1 cellular context compared by ENCODE assay signal in genomic region chr3:134373942-134374790, GRCh38.
A peak's percentile ranks its signal among the peaks of the same experiment; 100 is the strongest.
TF ChIP-seq lines count a peak whose summit lies in the region.

Gene AMOTL2 (minus strand): TSS chr3:134374447. CDS start chr3:134371433, 3,014 bp downstream.

TF ChIP-seq in WTC11, 78 proteins besides CTCF, POLR2A, EP300 and RAD21 (continued from another document and continues in another):
- TF ChIP-seq AR (CRISPR knock-in tag; IDR thresholded peaks at IDR 0.05) = 0 out of 2 replicates have a peak, but pooled peaks have one; percentile 13
- no peak for TF ChIP-seq ATF3 (CRISPR knock-in tag; conservative IDR thresholded peaks at IDR 0.05)
- TF ChIP-seq ZNF138 (CRISPR knock-in tag; conservative IDR thresholded peaks at IDR 0.05) = no peak; the same call in 1 of the 2 replicates
- no peak for TF ChIP-seq HMGA2 (CRISPR knock-in tag; IDR thresholded peaks at IDR 0.05)
- no peak for TF ChIP-seq AFF4 (CRISPR knock-in tag; IDR thresholded peaks at IDR 0.05; ENCODE audit: borderline replicate concordance)
- TF ChIP-seq NR3C1 (CRISPR knock-in tag; conservative IDR thresholded peaks at IDR 0.05; ENCODE audit: low read depth) = 0 out of 2 replicates have a peak, but pooled peaks have one; percentile 50
- TF ChIP-seq ZNF317 (CRISPR knock-in tag; IDR thresholded peaks at IDR 0.05; ENCODE audit: borderline replicate concordance, low read depth) = no peak; the same call in 1 of the 2 replicates
- no peak for TF ChIP-seq ATF2 (CRISPR knock-in tag; IDR thresholded peaks at IDR 0.05; ENCODE audit: borderline replicate concordance, low read depth)
- peak; percentile 80 for TF ChIP-seq NFATC4 (CRISPR knock-in tag; IDR thresholded peaks at IDR 0.05)
- TF ChIP-seq JUN (CRISPR knock-in tag; IDR thresholded peaks at IDR 0.05) = peak; percentile 88; the same call in 1 of the 2 replicates
- no peak for TF ChIP-seq SOX15 (CRISPR knock-in tag; IDR thresholded peaks at IDR 0.05)
- TF ChIP-seq ZNF263 (CRISPR knock-in tag; IDR thresholded peaks at IDR 0.05; ENCODE audit: low read depth) = no peak
- no peak for TF ChIP-seq ZNF423 (CRISPR knock-in tag; IDR thresholded peaks at IDR 0.05)
- TF ChIP-seq RORB (CRISPR knock-in tag; IDR thresholded peaks at IDR 0.05) = no peak
- no peak for TF ChIP-seq CREM (CRISPR knock-in tag; IDR thresholded peaks at IDR 0.05)
- TF ChIP-seq SMAD4 (CRISPR knock-in tag; IDR thresholded peaks at IDR 0.05) = 0 out of 2 replicates have a peak, but pooled peaks have one; percentile 69
- TF ChIP-seq PREB (CRISPR knock-in tag; IDR thresholded peaks at IDR 0.05; ENCODE audit: borderline replicate concordance) = no peak
- peak; percentile 87; the same call in 1 of the 2 replicates for TF ChIP-seq ZNF416 (CRISPR knock-in tag; IDR thresholded peaks at IDR 0.05)
- no peak for TF ChIP-seq ATF1 (CRISPR knock-in tag; IDR thresholded peaks at IDR 0.05)
- no peak for TF ChIP-seq CREB1 (CRISPR knock-in tag; IDR thresholded peaks at IDR 0.05)
- TF ChIP-seq FOXP4 (CRISPR knock-in tag; IDR thresholded peaks at IDR 0.05) = peak; percentile 83; the same call in 1 of the 2 replicates
- no peak for TF ChIP-seq ZSCAN18 (CRISPR knock-in tag; IDR thresholded peaks at IDR 0.05)
- TF ChIP-seq RELA (CRISPR knock-in tag; IDR thresholded peaks at IDR 0.05; ENCODE audit: borderline replicate concordance) = no peak
- peak; percentile 51; the same call in 1 of the 2 replicates for TF ChIP-seq ZBTB21 (CRISPR knock-in tag; IDR thresholded peaks at IDR 0.05; ENCODE audit: borderline replicate concordance)
- no peak for TF ChIP-seq OVOL2 (CRISPR knock-in tag; IDR thresholded peaks at IDR 0.05; ENCODE audit: borderline replicate concordance)
- no peak; the same call in 1 of the 2 replicates for TF ChIP-seq USF2 (CRISPR knock-in tag; IDR thresholded peaks at IDR 0.05)
- TF ChIP-seq USF1 (CRISPR knock-in tag; IDR thresholded peaks at IDR 0.05) = no peak; the same call in 1 of the 2 replicates
- peak; percentile 99 for TF ChIP-seq TEAD4 (CRISPR knock-in tag; IDR thresholded peaks at IDR 0.05)
- no peak for TF ChIP-seq CDX4 (CRISPR knock-in tag; IDR thresholded peaks at IDR 0.05; ENCODE audit: borderline replicate concordance)
- no peak for TF ChIP-seq ELF4 (CRISPR knock-in tag; IDR thresholded peaks at IDR 0.05; ENCODE audit: low read depth)
- TF ChIP-seq TP53 (CRISPR knock-in tag; IDR thresholded peaks at IDR 0.05) = no peak; the same call in 1 of the 2 replicates
- no peak for TF ChIP-seq E2F4 (CRISPR knock-in tag; IDR thresholded peaks at IDR 0.05; ENCODE audit: borderline replicate concordance, low read depth)
- TF ChIP-seq CBFB (CRISPR knock-in tag; IDR thresholded peaks at IDR 0.05; ENCODE audit: low read depth) = peak; percentile 22; the same call in 1 of the 2 replicates
- no peak for TF ChIP-seq NR1H2 (CRISPR knock-in tag; IDR thresholded peaks at IDR 0.05)
- TF ChIP-seq SP1 (CRISPR knock-in tag; conservative IDR thresholded peaks at IDR 0.05) = peak; percentile 76; the same call in 1 of the 2 replicates
- peak; percentile 73 for TF ChIP-seq SMAD3 (CRISPR knock-in tag; IDR thresholded peaks at IDR 0.05; ENCODE audit: borderline replicate concordance)
- TF ChIP-seq ZMAT4 (CRISPR knock-in tag; IDR thresholded peaks at IDR 0.05) = no peak
- TF ChIP-seq STAT6 (CRISPR knock-in tag; conservative IDR thresholded peaks at IDR 0.05; ENCODE audit: low read depth) = no peak
